In genomic region chr19:38055655-38056521, GRCh38 we compare ENCODE assay signal across 15 cellular contexts.
DNase-seq lines count a peak whose midpoint lies in the region; ATAC-seq, FAIRE-seq and TF ChIP-seq lines count a peak whose summit lies in the region.
"Had no signal": no experiment of that assay in that cellular context is flagged by ENCODE, and none has a peak within 500 bp of the region (broad histone marks: within the 10 kb centered on the region; RNA-seq: fewer than 3 reads in every experiment).

No MANE protein-coding gene starts in this region.

- H3K9me3 ChIP-seq in HUES6 (ENCODE audit: control insufficient read depth, insufficient read depth, low read depth, low read length) (0 out of 2 replicates have a peak, but pooled peaks cover 4% of the 10 kb centered on the region), astrocyte (ENCODE audit: insufficient read depth, low read depth, low read length) (no peaks in the 10 kb centered on the region), osteoblast (ENCODE audit: low read depth, low read length) (no peaks in the 10 kb centered on the region), mucosa of descending colon (no peaks in the 10 kb centered on the region)
- H3K9me3 ChIP-seq: upper lobe of right lung had no signal

- H3K36me3 Mint-ChIP-seq in astrocyte (ENCODE audit: low read depth, unreplicated experiment) = peaks cover 7% of the 10 kb centered on the region
- H3K36me3 Mint-ChIP-seq: activated CD4-positive, alpha-beta memory T cell treated with anti-CD3 and anti-CD28 coated beads for 36 hours; natural killer cell had no signal

- no peak overlapping the region for H3K27ac Mint-ChIP-seq in astrocyte (ENCODE audit: unreplicated experiment)
- H3K27ac Mint-ChIP-seq: activated CD4-positive, alpha-beta memory T cell treated with anti-CD3 and anti-CD28 coated beads for 36 hours; natural killer cell had no signal

- ATAC-seq in mucosa of descending colon = no peak
- ATAC-seq: natural killer cell, upper lobe of right lung had no signal

- DNase-seq in NCI-H82 (lab: John Stamatoyannopoulos, UW) = peak; percentile 43
- no peak for DNase-seq in NCI-H82 treated with DMSO at 0.1 percent for 48 hours (lab: John Stamatoyannopoulos, UW; ENCODE audit: unreplicated experiment)
- no peak for DNase-seq in astrocyte (ENCODE audit: low read depth)
- DNase-seq in osteoblast (ENCODE audit: insufficient read length, low spot score, missing footprints) = no peak
- DNase-seq in stimulated activated CD4-positive, alpha-beta T cell treated with anti-CD3 and anti-CD28 coated beads, Interleukin-4, amount 100 ng/mL, for 1 hour = no peak
- no peak for DNase-seq in mucosa of descending colon
- DNase-seq in midbrain (lab: John Stamatoyannopoulos, UW) = no peak
- DNase-seq: activated CD4-positive, alpha-beta memory T cell treated with anti-CD3 and anti-CD28 coated beads for 36 hours; activated naive CD4-positive, alpha-beta T cell treated with Interleukin-2 at 50 U/mL for 16 hours; EL; natural killer cell; upper lobe of right lung had no signal

- peak overlapping the region; percentile 18; the same call in 1 of the 2 replicates for H3K27ac ChIP-seq in HUES6 (ENCODE audit: low read depth, low read length)
- H3K27ac ChIP-seq in astrocyte (ENCODE audit: low read depth, low read length) = no peak overlapping the region
- peak overlapping the region; percentile 3 for H3K27ac ChIP-seq in osteoblast (ENCODE audit: low read depth, low read length)
- H3K27ac ChIP-seq: upper lobe of right lung had no signal

- H3K79me2 ChIP-seq in astrocyte (ENCODE audit: insufficient read depth, low read length) (peaks cover 8% of the 10 kb centered on the region), osteoblast (ENCODE audit: insufficient read depth, low read length) (peaks cover 75% of the 10 kb centered on the region)

- H3K9ac ChIP-seq in HUES6 (ENCODE audit: low read length) (peak overlapping the region; percentile 21), astrocyte (ENCODE audit: low read length) (peak overlapping the region; percentile 27)

- FAIRE-seq in astrocyte (lab: Jason Lieb, UNC) = no peak
- FAIRE-seq: islet of Langerhans had no signal

- no peak overlapping the region for H3K4me3 Mint-ChIP-seq in astrocyte (ENCODE audit: unreplicated experiment)
- H3K4me3 Mint-ChIP-seq: activated CD4-positive, alpha-beta memory T cell treated with anti-CD3 and anti-CD28 coated beads for 36 hours; natural killer cell had no signal

- H3K36me3 ChIP-seq in HUES6 (ENCODE audit: control insufficient read depth, insufficient read depth, low read length) (no peaks in the 10 kb centered on the region), astrocyte (ENCODE audit: insufficient read depth, low read length) (no peaks in the 10 kb centered on the region), osteoblast (ENCODE audit: insufficient read depth, low read length) (peaks cover 5% of the 10 kb centered on the region), mucosa of descending colon (ENCODE audit: low read depth) (no peaks in the 10 kb centered on the region)
- H3K36me3 ChIP-seq: upper lobe of right lung had no signal

- H2AFZ ChIP-seq in astrocyte (ENCODE audit: low read depth, low read length) (no peak overlapping the region), osteoblast (ENCODE audit: low read length) (no peak overlapping the region)

- H3K4me1 ChIP-seq in HUES6 (ENCODE audit: control insufficient read depth, insufficient read depth, low read length) (peaks cover 29% of the 10 kb centered on the region), astrocyte (ENCODE audit: insufficient read depth, low read length) (peaks cover 12% of the 10 kb centered on the region), osteoblast (ENCODE audit: insufficient read depth, low read length) (peaks cover 1% of the 10 kb centered on the region), mucosa of descending colon (ENCODE audit: low read depth) (peaks cover 13% of the 10 kb centered on the region)

- no peaks in the 10 kb centered on the region for H3K27me3 Mint-ChIP-seq in astrocyte (ENCODE audit: low read depth, unreplicated experiment)
- H3K27me3 Mint-ChIP-seq: activated CD4-positive, alpha-beta memory T cell treated with anti-CD3 and anti-CD28 coated beads for 36 hours had no signal

- intact Hi-C loops in mucosa of descending colon (cut with DNase I, micrococcal nuclease) = no loop called here

- TF ChIP-seq CTCF in astrocyte (IDR thresholded peaks at IDR 0.05; ENCODE audit: insufficient read depth, low read depth, low read length) (no peak), osteoblast (IDR thresholded peaks at IDR 0.05; ENCODE audit: extremely low read depth, low read depth, low read length) (no peak), mucosa of descending colon (IDR thresholded peaks at IDR 0.05) (no peak)

- H3K4me2 ChIP-seq in astrocyte (ENCODE audit: low read length) (peak overlapping the region; percentile 34), osteoblast (ENCODE audit: insufficient read depth, low read length) (no peak overlapping the region)
- H3K4me2 ChIP-seq: smooth muscle cell had no signal

- H4K20me1 ChIP-seq in astrocyte (ENCODE audit: insufficient read depth, low read length) (peaks cover 12% of the 10 kb centered on the region), osteoblast (ENCODE audit: insufficient read depth, low read length) (no peaks in the 10 kb centered on the region)

- H3K4me1 Mint-ChIP-seq in astrocyte (ENCODE audit: low read depth, unreplicated experiment) = peaks cover 2% of the 10 kb centered on the region

- H3K4me3 ChIP-seq in HUES6 (ENCODE audit: low read depth, low read length) (no peak overlapping the region), astrocyte (ENCODE audit: insufficient read depth, low read depth, low read length) (no peak overlapping the region), osteoblast (ENCODE audit: insufficient read depth, low read length) (no peak overlapping the region), mucosa of descending colon (no peak overlapping the region)
- H3K4me3 ChIP-seq: smooth muscle cell, upper lobe of right lung had no signal

- H3K9me3 Mint-ChIP-seq in astrocyte (ENCODE audit: unreplicated experiment) = peaks cover 2% of the 10 kb centered on the region
- H3K9me3 Mint-ChIP-seq: activated CD4-positive, alpha-beta memory T cell treated with anti-CD3 and anti-CD28 coated beads for 36 hours; natural killer cell had no signal

- H3K27me3 ChIP-seq in HUES6 (ENCODE audit: control insufficient read depth, insufficient read depth, low read length) = no peaks in the 10 kb centered on the region
- no peaks in the 10 kb centered on the region for H3K27me3 ChIP-seq in astrocyte (ENCODE audit: insufficient read depth, low read length)
- no peaks in the 10 kb centered on the region for H3K27me3 ChIP-seq in osteoblast (ENCODE audit: insufficient read depth, low read length)
- H3K27me3 ChIP-seq: upper lobe of right lung had no signal
